Comparison of ENCODE assay signal across 16 cellular contexts in the genomic region with DNA sequence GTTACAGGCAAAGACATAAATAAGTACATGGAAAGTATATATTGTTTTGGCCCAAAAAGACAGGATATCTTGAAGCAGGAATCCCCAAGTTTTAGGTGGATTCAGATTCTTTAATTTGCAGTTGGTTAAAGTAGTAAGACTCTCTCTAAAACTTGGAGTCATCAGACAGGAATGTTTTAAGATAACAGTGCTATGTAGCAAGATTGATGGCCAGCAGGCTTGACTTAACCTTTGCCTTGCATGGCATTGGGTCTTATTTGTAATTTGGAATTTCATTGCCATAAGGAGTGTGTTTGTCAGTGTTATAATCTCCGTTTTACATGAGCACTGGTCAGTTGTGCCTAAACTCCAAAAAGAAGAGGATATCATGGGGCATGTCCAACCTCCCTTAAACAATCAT.
DNase-seq lines count a peak whose midpoint lies in the region; ATAC-seq and TF ChIP-seq lines count a peak whose summit lies in the region.
"Had no signal": no experiment of that assay in that cellular context is flagged by ENCODE, and none has a peak within 500 bp of the region (broad histone marks: within the 10 kb centered on the region; RNA-seq: fewer than 3 reads in every experiment).

No MANE protein-coding gene starts in this region.

- CTCF ChIA-PET in Caco-2 (lab: Charles Lee) = no interaction called here

- no peak overlapping the region for H3K9ac ChIP-seq in mesenchymal stem cell (ENCODE audit: low read length)
- H3K9ac ChIP-seq: parathyroid adenoma had no signal

- H4K91ac ChIP-seq in mesenchymal stem cell (ENCODE audit: low read length) = no peak overlapping the region

- H3K23ac ChIP-seq in mesenchymal stem cell (ENCODE audit: low read length in 2 of 2) = no peak overlapping the region

- DNase-seq in Caco-2 (no peak), astrocyte of the hippocampus (ENCODE audit: low read depth, low spot score) (peak; percentile 65), mesenchymal stem cell (peak; percentile 70), SKM-1 treated with dmso at 0.1 percent for 144 hours (lab: John Stamatoyannopoulos, UW; ENCODE audit: unreplicated experiment) (no peak), COLO829 (ENCODE audit: low spot score) (no peak)
- DNase-seq: activated CD4-positive, alpha-beta memory T cell treated with anti-CD3 and anti-CD28 coated beads for 36 hours; cortex of kidney; heart right ventricle; NCI-H1694 treated with DMSO at 0.1 percent for 48 hours; NCI-H510A treated with DMSO at 0.1 percent for 48 hours; spleen had no signal

- H3K79me1 ChIP-seq in mesenchymal stem cell (replicated peaks; ENCODE audit: low read length, poor library complexity, severe bottlenecking) = no peaks in the 10 kb centered on the region

- H3K4me1 Mint-ChIP-seq in Caco-2 (ENCODE audit: low read depth, unreplicated experiment) (peaks cover 7% of the 10 kb centered on the region), IgD-negative memory B cell (no peaks in the 10 kb centered on the region)
- H3K4me1 Mint-ChIP-seq: stimulated activated memory B cell treated with anti-CD40 and anti-IgM and Interleukin-4, amounts not matched to agents 10 μg/mL and 1 μg/mL and 100 μg/mL, for 72 hours had no signal

- H3K4me2 ChIP-seq in mesenchymal stem cell (ENCODE audit: low read length, poor library complexity, severe bottlenecking) = no peak overlapping the region

- H3K4ac ChIP-seq in mesenchymal stem cell (ENCODE audit: low read depth in 1 of 2, low read length in 2 of 2) = no peak overlapping the region

- 0% methylated on average over 1 of the region's 1 CpG for WGBS in mesenchymal stem cell

- no peak overlapping the region for H2BK5ac ChIP-seq in mesenchymal stem cell (ENCODE audit: low read depth, low read length, poor library complexity, severe bottlenecking)

- H3K27me3 Mint-ChIP-seq in Caco-2 (ENCODE audit: insufficient read depth, unreplicated experiment) (no peaks in the 10 kb centered on the region), IgD-negative memory B cell (no peaks in the 10 kb centered on the region)
- H3K27me3 Mint-ChIP-seq: activated CD4-positive, alpha-beta memory T cell treated with anti-CD3 and anti-CD28 coated beads for 36 hours; stimulated activated memory B cell treated with anti-CD40 and anti-IgM and Interleukin-4, amounts not matched to agents 10 μg/mL and 1 μg/mL and 100 μg/mL, for 72 hours had no signal

- H2AFZ ChIP-seq in mesenchymal stem cell (ENCODE audit: low read depth, low read length) = no peak overlapping the region
- H2AFZ ChIP-seq: parathyroid adenoma had no signal

- no peak overlapping the region for H3K14ac ChIP-seq in mesenchymal stem cell (ENCODE audit: low read length in 2 of 2)

- no peak overlapping the region for H3K18ac ChIP-seq in mesenchymal stem cell (ENCODE audit: low read depth in 1 of 2, low read length in 2 of 2)

- no peak overlapping the region for H2BK120ac ChIP-seq in mesenchymal stem cell (ENCODE audit: low read depth, low read length)

- H3K4me1 ChIP-seq in Caco-2 (peaks cover 13% of the 10 kb centered on the region), mesenchymal stem cell (ENCODE audit: control insufficient read depth, insufficient read depth, low read depth, low read length) (no peaks in the 10 kb centered on the region)
- H3K4me1 ChIP-seq: heart right ventricle, parathyroid adenoma, spleen had no signal

- H3K36me3 Mint-ChIP-seq in Caco-2 (ENCODE audit: insufficient read depth, unreplicated experiment) (no peaks in the 10 kb centered on the region), IgD-negative memory B cell (no peaks in the 10 kb centered on the region)
- H3K36me3 Mint-ChIP-seq: activated CD4-positive, alpha-beta memory T cell treated with anti-CD3 and anti-CD28 coated beads for 36 hours; stimulated activated memory B cell treated with anti-CD40 and anti-IgM and Interleukin-4, amounts not matched to agents 10 μg/mL and 1 μg/mL and 100 μg/mL, for 72 hours had no signal

- no peak overlapping the region for H2BK12ac ChIP-seq in mesenchymal stem cell (ENCODE audit: low read length in 2 of 2)

- no peak for ATAC-seq in HG02763 (IDR thresholded peaks at IDR 0.05; ENCODE audit: unreplicated experiment)
- ATAC-seq in HG03108 (IDR thresholded peaks at IDR 0.05; ENCODE audit: unreplicated experiment) = no peak
- ATAC-seq: heart right ventricle; stimulated activated memory B cell treated with anti-CD40 and anti-IgM and Interleukin-4, amounts not matched to agents 10 μg/mL and 1 μg/mL and 100 μg/mL, for 72 hours had no signal

- H3K27ac ChIP-seq in mesenchymal stem cell (ENCODE audit: low read length, poor library complexity, severe bottlenecking) = peak overlapping the region; percentile 64
- H3K27ac ChIP-seq: heart right ventricle, parathyroid adenoma, spleen had no signal

- no peak overlapping the region for H4K8ac ChIP-seq in mesenchymal stem cell (ENCODE audit: low read length)

- no TSS peak for BruUV-seq in Caco-2 (replicated peaks; lab: Mats Ljungman, UMichigan)

- H3K4me3 ChIP-seq in Caco-2 (ENCODE audit: low read depth, low read length) (no peak overlapping the region), mesenchymal stem cell (ENCODE audit: insufficient read depth in 1 of 2, low read depth in 1 of 2, low read length in 2 of 2) (no peak overlapping the region)
- H3K4me3 ChIP-seq: heart right ventricle, spleen had no signal

- H2AK5ac ChIP-seq in mesenchymal stem cell (ENCODE audit: low read length, severe bottlenecking) = no peak overlapping the region

- peaks cover 10% of the 10 kb centered on the region for H3K9me3 Mint-ChIP-seq in Caco-2 (ENCODE audit: unreplicated experiment)
- H3K9me3 Mint-ChIP-seq in IgD-negative memory B cell = peaks cover 2 to 9% (median 3%) of the 10 kb centered on the region in 3 donors

- no peaks in the 10 kb centered on the region for H3K27me3 ChIP-seq in Caco-2 (replicated peaks; ENCODE audit: control insufficient read depth, insufficient read depth, low read length)
- no peaks in the 10 kb centered on the region for H3K27me3 ChIP-seq in mesenchymal stem cell (ENCODE audit: control insufficient read depth in 1 of 2, insufficient read depth in 1 of 2, low read length in 2 of 2)
- H3K27me3 ChIP-seq: heart right ventricle, spleen had no signal

- no peaks in the 10 kb centered on the region for H3K36me3 ChIP-seq in Caco-2 (ENCODE audit: control insufficient read depth, insufficient read depth, low read length)
- no peaks in the 10 kb centered on the region for H3K36me3 ChIP-seq in mesenchymal stem cell (ENCODE audit: control insufficient read depth in 1 of 2, insufficient read depth in 2 of 2, low read depth in 1 of 2, low read length in 2 of 2)
- H3K36me3 ChIP-seq: heart right ventricle, spleen had no signal

- H3K4me3 Mint-ChIP-seq in Caco-2 (ENCODE audit: unreplicated experiment) (no peak overlapping the region), IgD-negative memory B cell (no peak overlapping the region)
- H3K4me3 Mint-ChIP-seq: activated CD4-positive, alpha-beta memory T cell treated with anti-CD3 and anti-CD28 coated beads for 36 hours; stimulated activated memory B cell treated with anti-CD40 and anti-IgM and Interleukin-4, amounts not matched to agents 10 μg/mL and 1 μg/mL and 100 μg/mL, for 72 hours had no signal

- intact Hi-C loops in Caco-2 (cut with micrococcal nuclease; ENCODE audit: unreplicated experiment) = loop anchor here (1.0 kb wide), 1 partner anchor 10 kb away; no protein-coding TSS in a partner anchor

- TF ChIP-seq CTCF in Caco-2 (IDR thresholded peaks at IDR 0.05; ENCODE audit: insufficient read depth in 1 of 2, low read depth in 1 of 2, low read length in 1 of 2, severe bottlenecking in 1 of 2, unreplicated experiment in 1 of 2) = no peak

- H2BK15ac ChIP-seq in mesenchymal stem cell (ENCODE audit: low read depth, poor library complexity, severe bottlenecking) = no peak overlapping the region

- H3K9me3 ChIP-seq in Caco-2 = peaks cover 15% of the 10 kb centered on the region; the same call in 1 of the 2 replicates
- no peaks in the 10 kb centered on the region for H3K9me3 ChIP-seq in mesenchymal stem cell (ENCODE audit: control insufficient read depth, low read length)

- H3K27ac Mint-ChIP-seq in Caco-2 (ENCODE audit: unreplicated experiment) = peak overlapping the region; percentile 50
- H3K27ac Mint-ChIP-seq in IgD-negative memory B cell = peak overlapping the region in 2 of 3 donors; percentile 19 to 35
- H3K27ac Mint-ChIP-seq: activated CD4-positive, alpha-beta memory T cell treated with anti-CD3 and anti-CD28 coated beads for 36 hours; stimulated activated memory B cell treated with anti-CD40 and anti-IgM and Interleukin-4, amounts not matched to agents 10 μg/mL and 1 μg/mL and 100 μg/mL, for 72 hours had no signal

- POLR2A ChIA-PET in Caco-2 (lab: Charles Lee) = no interaction called here

Comparison
In these comparisons a context has a peak if more than half of its experiments do, and no peak if none do; other contexts are left out.
1. DNase-seq: peak in astrocyte of the hippocampus (single experiment) and mesenchymal stem cell (single experiment); none in Caco-2 (0 of 2), SKM-1 treated with dmso at 0.1 percent for 144 hours (single experiment) and COLO829 (single experiment).